Comparison of ENCODE assay signal across 23 cellular contexts in genomic region chr12:73262788-73263381, GRCh38.
DNase-seq lines count a peak whose midpoint lies in the region; ATAC-seq, FAIRE-seq and TF ChIP-seq lines count a peak whose summit lies in the region.
"Had no signal": no experiment of that assay in that cellular context is flagged by ENCODE, and none has a peak within 500 bp of the region (broad histone marks: within the 10 kb centered on the region; RNA-seq: fewer than 3 reads in every experiment).

No MANE protein-coding gene starts in this region.

- TF ChIP-seq CTCF in A549 (IDR thresholded peaks at IDR 0.05) (no peak), VCaP (conservative IDR thresholded peaks at IDR 0.05) (no peak), HepG2 (CRISPR knock-in tag; IDR thresholded peaks at IDR 0.05) (no peak), nephron progenitor cell (IDR thresholded peaks at IDR 0.05) (no peak), OCI-LY7 (conservative IDR thresholded peaks at IDR 0.05; ENCODE audit: low read length) (no peak), adrenal gland (IDR thresholded peaks at IDR 0.05) (no peak)

- H3K9ac ChIP-seq in HepG2 (ENCODE audit: insufficient read depth, low read depth, low read length): no peak overlapping the region
- H3K9ac ChIP-seq: BLaER1 had no signal

- no peaks in the 10 kb centered on the region for H4K20me1 ChIP-seq in HepG2 (ENCODE audit: insufficient read depth, low read length)
- H4K20me1 ChIP-seq in OCI-LY7 (ENCODE audit: insufficient read depth, low read length): no peaks in the 10 kb centered on the region
- H4K20me1 ChIP-seq: BLaER1 had no signal

- 0% methylated on average over 1 of the region's 1 CpG for WGBS in A549 (ENCODE audit: missing lambda C conversion rate)
- 4% methylated on average over 1 of the region's 1 CpG for WGBS in HepG2 (ENCODE audit: low lambda C conversion rate)
- WGBS in adrenal gland, 4 donors: 2 to 11% (median 5%) methylated on average over 1 of the region's 1 CpG

- no TSS peak for BruUV-seq in HepG2 (replicated peaks; lab: Mats Ljungman, UMichigan)
- BruUV-seq in OCI-LY7 (replicated peaks; lab: Mats Ljungman, UMichigan): no TSS peak

- H3K27me3 Mint-ChIP-seq in nephron progenitor cell (ENCODE audit: low read depth, poor library complexity): no peaks in the 10 kb centered on the region
- H3K27me3 Mint-ChIP-seq: B cell; CD4-positive, CD25-positive, alpha-beta regulatory T cell had no signal

- DNase-seq in A549 (ENCODE audit: low read depth in 1 of 2, low spot score in 1 of 2): no peak
- no peak for DNase-seq in HepG2 (ENCODE audit: low spot score)
- DNase-seq in nephron progenitor cell: no peak
- no peak for DNase-seq in OCI-LY7 (ENCODE audit: low spot score)
- no peak for DNase-seq in NOMO-1 treated with DMSO at 0.1 percent for 48 hours (lab: John Stamatoyannopoulos, UW; ENCODE audit: unreplicated experiment)
- DNase-seq in adrenal gland: no peak
- DNase-seq: Caco-2; CD4-positive, CD25-positive, alpha-beta regulatory T cell; CD8-positive, alpha-beta T cell; DMS153; DND-41; GDM1; H9 had no signal

- H3K4me3 Mint-ChIP-seq in nephron progenitor cell: no peak overlapping the region
- H3K4me3 Mint-ChIP-seq: B cell; CD4-positive, CD25-positive, alpha-beta regulatory T cell; CD8-positive, alpha-beta T cell; GM23338; H9 had no signal

- H2AFZ ChIP-seq in HepG2 (ENCODE audit: low read length) (no peak overlapping the region), OCI-LY7 (ENCODE audit: low read length) (no peak overlapping the region)
- H2AFZ ChIP-seq: GM23338 had no signal

- in situ Hi-C loops in HepG2 (cut with HindIII; ENCODE audit: extremely low pct_ligation_motif_present, low pct_unique_long_range_greater_than_20kb): no loop called here

- peaks cover 5% of the 10 kb centered on the region for H3K36me3 Mint-ChIP-seq in nephron progenitor cell (ENCODE audit: low read depth)
- H3K36me3 Mint-ChIP-seq: CD4-positive, CD25-positive, alpha-beta regulatory T cell; CD8-positive, alpha-beta T cell had no signal

- H3K4me2 ChIP-seq in A549 (no peak overlapping the region), HepG2 (ENCODE audit: low read depth, low read length) (no peak overlapping the region), OCI-LY7 (ENCODE audit: low read length) (no peak overlapping the region)
- H3K4me2 ChIP-seq: BLaER1, GM23338 had no signal

- H3K4me3 ChIP-seq in A549 (no peak overlapping the region), HepG2 (replicated peaks in 1 of 3; ENCODE audit: insufficient read depth in 1 of 3, low read depth in 2 of 3, low read length in 3 of 3) (no peak overlapping the region), OCI-LY7 (ENCODE audit: low read depth, low read length, poor library complexity, severe bottlenecking) (no peak overlapping the region), adrenal gland (no peak overlapping the region)
- H3K4me3 ChIP-seq: BLaER1, GM12878, GM23338 had no signal

- TF ChIP-seq POLR2A in A549 (IDR thresholded peaks at IDR 0.05; ENCODE audit: low read length): no peak
- TF ChIP-seq POLR2A in HepG2 (IDR thresholded peaks at IDR 0.05; ENCODE audit: insufficient read depth in 1 of 2, low read depth in 2 of 2, low read length in 2 of 2): no peak
- no peak for TF ChIP-seq POLR2A in adrenal gland (IDR thresholded peaks at IDR 0.05)

- H3K4me1 ChIP-seq in A549: no peaks in the 10 kb centered on the region
- H3K4me1 ChIP-seq in HepG2 (ENCODE audit: insufficient read depth, low read length): no peaks in the 10 kb centered on the region
- H3K4me1 ChIP-seq in OCI-LY7 (ENCODE audit: insufficient read depth, low read length, poor library complexity, severe bottlenecking): no peaks in the 10 kb centered on the region
- H3K4me1 ChIP-seq in adrenal gland (replicated peaks in 1 of 2): no peaks in the 10 kb centered on the region
- H3K4me1 ChIP-seq: BLaER1, Caco-2 had no signal

- no peak for ATAC-seq in A549
- ATAC-seq in HepG2: no peak
- ATAC-seq: CD8-positive, alpha-beta T cell; GM12878; GM23338; HCT116 had no signal

- peaks cover 13% of the 10 kb centered on the region for H3K9me3 Mint-ChIP-seq in nephron progenitor cell

- TF ChIP-seq RAD21 in A549 (conservative IDR thresholded peaks at IDR 0.05 in 1 of 2, IDR thresholded peaks at IDR 0.05 in 1 of 2) (no peak), HepG2 (CRISPR knock-in tag; IDR thresholded peaks at IDR 0.05) (no peak)

- peak overlapping the region; percentile 72 for H3K27ac Mint-ChIP-seq in nephron progenitor cell
- H3K27ac Mint-ChIP-seq: B cell; CD4-positive, CD25-positive, alpha-beta regulatory T cell; CD8-positive, alpha-beta T cell; GM23338 had no signal

- TF ChIP-seq EP300 in A549 (IDR thresholded peaks at IDR 0.05) (no peak), HepG2 (IDR thresholded peaks at IDR 0.05; ENCODE audit: low read depth in 2 of 2, low read length in 2 of 2) (no peak), HepG2 (CRISPR knock-in tag; IDR thresholded peaks at IDR 0.05; ENCODE audit: borderline replicate concordance) (no peak)

- intact Hi-C loops in HepG2 (cut with micrococcal nuclease; ENCODE audit: unreplicated experiment): no loop called here
- intact Hi-C loops in OCI-LY7 (cut with micrococcal nuclease; ENCODE audit: unreplicated experiment): no loop called here
- intact Hi-C loops in adrenal gland (cut with DNase I): no loop called here

- H3K79me2 ChIP-seq in HepG2 (ENCODE audit: insufficient read depth, low read length) (no peaks in the 10 kb centered on the region), OCI-LY7 (ENCODE audit: insufficient read depth, low read depth, low read length) (no peaks in the 10 kb centered on the region)

- no peaks in the 10 kb centered on the region for H3K36me3 ChIP-seq in HepG2 (replicated peaks in 1 of 2; ENCODE audit: control insufficient read depth in 1 of 2, insufficient read depth in 2 of 2, low read length in 2 of 2)
- no peaks in the 10 kb centered on the region for H3K36me3 ChIP-seq in OCI-LY7 (ENCODE audit: insufficient read depth, low read length)
- no peaks in the 10 kb centered on the region for H3K36me3 ChIP-seq in adrenal gland (replicated peaks in 1 of 2)
- H3K36me3 ChIP-seq: BLaER1 had no signal

- FAIRE-seq in A549 (lab: Jason Lieb, UNC) (no peak), HepG2 (lab: Jason Lieb, UNC) (no peak)
- FAIRE-seq: A204.1, GM12878, GM19239 had no signal

- POLR2A ChIA-PET in A549 (lab: Yijun Ruan, JAX): no interaction called here
- POLR2A ChIA-PET in HepG2 (lab: Yijun Ruan, JAX): no interaction called here
- POLR2A ChIA-PET in OCI-LY7 (lab: Charles Lee): no interaction called here

- H3K27me3 ChIP-seq in HepG2 (ENCODE audit: control insufficient read depth in 1 of 2, insufficient read depth in 2 of 2, low read length in 2 of 2) (no peaks in the 10 kb centered on the region), adrenal gland (no peaks in the 10 kb centered on the region)
- H3K27me3 ChIP-seq: BLaER1 had no signal

- no peak overlapping the region for H3K27ac ChIP-seq in A549
- H3K27ac ChIP-seq in VCaP: peak overlapping the region; percentile 19
- no peak overlapping the region for H3K27ac ChIP-seq in HepG2 (ENCODE audit: extremely low read length, insufficient read depth, low read length)
- no peak overlapping the region for H3K27ac ChIP-seq in OCI-LY7 (ENCODE audit: low read depth, low read length, poor library complexity, severe bottlenecking)
- no peak overlapping the region for H3K27ac ChIP-seq in adrenal gland
- H3K27ac ChIP-seq: 22Rv1, BLaER1, C4-2B had no signal

- CTCF ChIA-PET in A549 (lab: Yijun Ruan, JAX) (no interaction called here), HepG2 (lab: Yijun Ruan, JAX; ENCODE audit: low intra/inter-chr PET ratio, low total read pairs) (no interaction called here), OCI-LY7 (lab: Charles Lee; ENCODE audit: unreplicated experiment) (no interaction called here)

- H3K9me3 ChIP-seq in A549 (peaks cover 3% of the 10 kb centered on the region; the same call in 2 of the 3 replicates), HepG2 (ENCODE audit: low read length) (peaks cover 87% of the 10 kb centered on the region), OCI-LY7 (ENCODE audit: low read length) (no peaks in the 10 kb centered on the region; the same call in 1 of the 2 replicates), adrenal gland (replicated peaks in 1 of 3) (no peaks in the 10 kb centered on the region)
- H3K9me3 ChIP-seq: Caco-2 had no signal

- peaks cover 13% of the 10 kb centered on the region for H3K4me1 Mint-ChIP-seq in nephron progenitor cell
- H3K4me1 Mint-ChIP-seq: B cell; CD4-positive, CD25-positive, alpha-beta regulatory T cell had no signal

- H3K9me2 ChIP-seq in OCI-LY7 (ENCODE audit: insufficient read depth, low read length): no peaks in the 10 kb centered on the region

TF ChIP-seq in A549, 52 proteins besides CTCF, POLR2A, EP300 and RAD21:
- no peak for TF ChIP-seq CHD2 (IDR thresholded peaks at IDR 0.05; ENCODE audit: low read length, partially characterized antibody)
- TF ChIP-seq MAFK (IDR thresholded peaks at IDR 0.05; ENCODE audit: partially characterized antibody): peak; percentile 73
- no peak for TF ChIP-seq ZFP36 (IDR thresholded peaks at IDR 0.05; ENCODE audit: borderline replicate concordance, partially characterized antibody)

TF ChIP-seq in HepG2, 621 proteins besides CTCF, POLR2A, EP300 and RAD21 (continues in another document):
- TF ChIP-seq MIER3 (CRISPR knock-in tag; IDR thresholded peaks at IDR 0.05; ENCODE audit: borderline replicate concordance): no peak
- TF ChIP-seq ZNF558 (CRISPR knock-in tag; IDR thresholded peaks at IDR 0.05; ENCODE audit: borderline replicate concordance): no peak
- TF ChIP-seq PTBP1 (IDR thresholded peaks at IDR 0.05; ENCODE audit: low read depth, low read length, poor library complexity, severe bottlenecking): no peak
- no peak for TF ChIP-seq ZNF3 (CRISPR knock-in tag; IDR thresholded peaks at IDR 0.05)
- TF ChIP-seq MAFK (conservative IDR thresholded peaks at IDR 0.05 in 1 of 2, IDR thresholded peaks at IDR 0.05 in 1 of 2; ENCODE audit: low read length in 2 of 2): peak; percentile 65 to 73; a peak in 3 of 4 replicates
- no peak for TF ChIP-seq ZNF484 (CRISPR knock-in tag; IDR thresholded peaks at IDR 0.05; ENCODE audit: borderline replicate concordance, low read depth)
- TF ChIP-seq ZBTB7A (CRISPR knock-in tag; IDR thresholded peaks at IDR 0.05): no peak
- no peak for TF ChIP-seq FOXJ3 (CRISPR knock-in tag; IDR thresholded peaks at IDR 0.05; ENCODE audit: borderline replicate concordance)
- no peak for TF ChIP-seq KAT8 (CRISPR knock-in tag; IDR thresholded peaks at IDR 0.05)

Comparison
In these comparisons a context has a peak if more than half of its experiments do, and no peak if none do; other contexts are left out.
1. Of the 38 proteins assayed by ChIP-seq in both HepG2 and A549: peak only in HepG2: none; only in A549: none; in both: MAFK; in neither: 37.